In genomic region chr1:92329356-92330129, GRCh38 we compare ENCODE assay signal across 20 cellular contexts. TPM values are rescaled to one million over a fixed set of nuclear protein-coding genes. Genes with fewer than 3 reads are reported as not detected.
DNase-seq lines count a peak whose midpoint lies in the region; ATAC-seq and TF ChIP-seq lines count a peak whose summit lies in the region.
"Had no signal": no experiment of that assay in that cellular context is flagged by ENCODE, and none has a peak within 500 bp of the region (broad histone marks: within the 10 kb centered on the region; RNA-seq: fewer than 3 reads in every experiment).

No MANE protein-coding gene starts in this region.

- ATAC-seq in T-helper 17 cell (no peak), GM18519 (IDR thresholded peaks at IDR 0.05; ENCODE audit: low FRiP score, unreplicated experiment) (no peak)
- ATAC-seq: GM12878 had no signal

- no peak overlapping the region for H3K4me3 Mint-ChIP-seq in T-helper 17 cell
- H3K4me3 Mint-ChIP-seq: activated CD4-positive, alpha-beta T cell treated with anti-CD3 and anti-CD28 coated beads, Interleukin-2, amount 10 ng/mL, durations not matched to agents 7 days and 5 days; activated naive CD4-positive, alpha-beta T cell treated with anti-CD3 and anti-CD28 coated beads, Interleukin-2, amount 10 ng/mL, durations not matched to agents 7 days and 5 days; neural crest cell had no signal

- POLR2A ChIA-PET in AG04449 (lab: Yijun Ruan, JAX) = no interaction called here

- H3K4me3 ChIP-seq in AG04449 (ENCODE audit: low read depth, low read length) = no peak overlapping the region
- no peak overlapping the region for H3K4me3 ChIP-seq in foreskin fibroblast (ENCODE audit: low read depth in 1 of 2, low read length in 2 of 2)
- H3K4me3 ChIP-seq: GM12878, SJSA1, stomach had no signal

- H3K9me3 ChIP-seq in T-helper 17 cell (ENCODE audit: control insufficient read depth, low read length, poor library complexity, severe bottlenecking) = no peaks in the 10 kb centered on the region

- DNase-seq in AG04449 (ENCODE audit: low read depth, low spot score) (peak; percentile 33), HT1080 (ENCODE audit: low read depth) (peak; percentile 92), astrocyte of the hippocampus (ENCODE audit: low read depth, low spot score) (peak; percentile 44), foreskin fibroblast (peak; percentile 8 to 44), NCI-H2081 treated with DMSO at 0.1 percent for 48 hours (lab: John Stamatoyannopoulos, UW) (no peak), T-helper 17 cell (no peak)
- DNase-seq in stimulated activated CD4-positive, alpha-beta T cell treated with anti-CD3 and anti-CD28 coated beads, Interleukin-4, amount 100 ng/mL, for 24 hours = no peak
- DNase-seq: activated CD4-positive, alpha-beta T cell treated with anti-CD3 and anti-CD28 coated beads, Interleukin-2, amount 10 ng/mL, durations not matched to agents 7 days and 5 days; activated naive CD4-positive, alpha-beta T cell treated with anti-CD3 and anti-CD28 coated beads, Interleukin-2, amount 10 ng/mL, durations not matched to agents 7 days and 5 days; activated T-cell treated with anti-CD3 and anti-CD28 coated beads for 4 hours; effector memory CD4-positive, alpha-beta T cell; NCI-H146; NCI-H345; NK-92 treated with Interleukin-12 subunit alpha and Interleukin-12 subunit beta, amount 100 ng/mL, for 24 hours; retina; stomach had no signal

- peaks cover 13% of the 10 kb centered on the region for H3K36me3 Mint-ChIP-seq in T-helper 17 cell (ENCODE audit: low read depth)

- H3K27ac Mint-ChIP-seq in T-helper 17 cell = no peak overlapping the region
- H3K27ac Mint-ChIP-seq: activated CD4-positive, alpha-beta T cell treated with anti-CD3 and anti-CD28 coated beads, Interleukin-2, amount 10 ng/mL, durations not matched to agents 7 days and 5 days; activated naive CD4-positive, alpha-beta T cell treated with anti-CD3 and anti-CD28 coated beads, Interleukin-2, amount 10 ng/mL, durations not matched to agents 7 days and 5 days had no signal

- CTCF ChIA-PET in AG04449 (lab: Yijun Ruan, JAX) = interaction anchor here (0.8 to 1.3 kb wide), 2 partner anchors 16 to 19 kb away, joined by 3 read pairs; no protein-coding TSS in a partner anchor

- TF ChIP-seq CTCF in AG04449 (IDR thresholded peaks at IDR 0.05; ENCODE audit: insufficient read depth, low read length, missing control alignments) (no peak), foreskin fibroblast (IDR thresholded peaks at IDR 0.05; ENCODE audit: low read depth, low read length) (no peak)

- peaks cover 16% of the 10 kb centered on the region for H3K4me1 Mint-ChIP-seq in T-helper 17 cell
- H3K4me1 Mint-ChIP-seq: neural crest cell had no signal

- H3K27me3 Mint-ChIP-seq in T-helper 17 cell = no peaks in the 10 kb centered on the region
- H3K27me3 Mint-ChIP-seq: activated CD4-positive, alpha-beta T cell treated with anti-CD3 and anti-CD28 coated beads, Interleukin-2, amount 10 ng/mL, durations not matched to agents 7 days and 5 days; activated naive CD4-positive, alpha-beta T cell treated with anti-CD3 and anti-CD28 coated beads, Interleukin-2, amount 10 ng/mL, durations not matched to agents 7 days and 5 days had no signal

RNA-seq across cellular contexts. Expression of gene RPAP2, which starts 30.7 kb away (rescaled TPM):
- 6.1 and 12.4 TPM in 2 replicates for total RNA-seq in HT1080 (2014; rRNA removed; shearing (Covaris generic))
- polyA plus RNA-seq in HT1080 (2015; cell fraction: cytosol; rRNA removed) = 16.8 and 18.7 TPM in 2 replicates
- 21.3 and 28.7 TPM in 2 replicates for polyA plus RNA-seq in HT1080 (2015; cell fraction: nucleus; rRNA removed)
- total RNA-seq in T-helper 17 cell = 10 to 100 TPM; 25.4 to 29.1 TPM

RNA-seq across cellular contexts. Expression of gene GLMN, which starts 30.8 kb away (rescaled TPM):
- 13.7 and 14.4 TPM in 2 replicates for total RNA-seq in HT1080 (2014; rRNA removed; shearing (Covaris generic))
- 9.1 and 10.7 TPM in 2 replicates for polyA plus RNA-seq in HT1080 (2015; cell fraction: cytosol; rRNA removed)
- polyA plus RNA-seq in HT1080 (2015; cell fraction: nucleus; rRNA removed) = 29.5 and 39.5 TPM in 2 replicates
- total RNA-seq in T-helper 17 cell = 10 to 100 TPM; 11.0 to 13.2 TPM

Comparison
In these comparisons a context has a peak if more than half of its experiments do, and no peak if none do; other contexts are left out.
1. DNase-seq: peak in AG04449 (single experiment), HT1080 (single experiment), astrocyte of the hippocampus (single experiment) and foreskin fibroblast (2 of 2); none in NCI-H2081 treated with DMSO at 0.1 percent for 48 hours (single experiment), T-helper 17 cell (0 of 3) and stimulated activated CD4-positive, alpha-beta T cell treated with anti-CD3 and anti-CD28 coated beads, Interleukin-4, amount 100 ng/mL, for 24 hours (single experiment).